22 cellular contexts compared by ENCODE assay signal in genomic region chr12:10554228-10554970, GRCh38. TPM values are rescaled to one million over a fixed set of nuclear protein-coding genes. Genes with fewer than 3 reads are reported as not detected.
DNase-seq lines count a peak whose midpoint lies in the region; ATAC-seq and TF ChIP-seq lines count a peak whose summit lies in the region.
"Had no signal": no experiment of that assay in that cellular context is flagged by ENCODE, and none has a peak within 500 bp of the region (broad histone marks: within the 10 kb centered on the region; RNA-seq: fewer than 3 reads in every experiment).

No MANE protein-coding gene starts in this region.

- H3K4me2 ChIP-seq in KMS-11, result peak overlapping the region; percentile 58

- H3K4me3 Mint-ChIP-seq in CD4-positive, alpha-beta T cell, result peak overlapping the region; percentile 46
- peak overlapping the region; percentile 90 for H3K4me3 Mint-ChIP-seq in natural killer cell
- no peak overlapping the region for H3K4me3 Mint-ChIP-seq in stimulated activated memory B cell treated with anti-CD40 and anti-IgM and Interleukin-4, amounts not matched to agents 10 μg/mL and 1 μg/mL and 100 μg/mL, for 72 hours
- H3K4me3 Mint-ChIP-seq: CD4-positive, alpha-beta memory T cell had no signal

- DNase-seq in CD4-positive, alpha-beta T cell, result no peak
- DNase-seq in amniotic epithelial cell (ENCODE audit: low read depth) (peak; percentile 4), natural killer cell (no peak)
- no peak for DNase-seq in activated CD4-positive, alpha-beta T cell treated with anti-CD3 and anti-CD28 coated beads for 48 hours
- DNase-seq: activated CD4-positive, alpha-beta T cell treated with anti-CD3 and anti-CD28 coated beads, Interleukin-2, amount 10 ng/mL, durations not matched to agents 7 days and 5 days; CD4-positive, alpha-beta memory T cell; DMS79 treated with DMSO at 0.1 percent for 48 hours; hippocampal formation; kidney; mesenchymal stem cell; NCI-H2029; SW 1271; transverse colon had no signal

- H3K4me1 Mint-ChIP-seq in CD4-positive, alpha-beta T cell (ENCODE audit: low read depth), result peaks cover 17% of the 10 kb centered on the region
- H3K4me1 Mint-ChIP-seq in natural killer cell, result peaks cover 52 to 59% of the 10 kb centered on the region in 2 donors
- H3K4me1 Mint-ChIP-seq in stimulated activated memory B cell treated with anti-CD40 and anti-IgM and Interleukin-4, amounts not matched to agents 10 μg/mL and 1 μg/mL and 100 μg/mL, for 72 hours, result no peaks in the 10 kb centered on the region

- no peak overlapping the region for H3K27ac ChIP-seq in CD4-positive, alpha-beta T cell (ENCODE audit: low read depth, low read length)
- peak overlapping the region; percentile 39; the same call in 1 of the 2 replicates for H3K27ac ChIP-seq in KMS-11
- H3K27ac ChIP-seq: HL-60, transverse colon had no signal

- peak overlapping the region; percentile 59 for H3K27ac Mint-ChIP-seq in CD4-positive, alpha-beta T cell
- peak overlapping the region; percentile 93 to 97 for H3K27ac Mint-ChIP-seq in natural killer cell
- no peak overlapping the region for H3K27ac Mint-ChIP-seq in stimulated activated memory B cell treated with anti-CD40 and anti-IgM and Interleukin-4, amounts not matched to agents 10 μg/mL and 1 μg/mL and 100 μg/mL, for 72 hours
- H3K27ac Mint-ChIP-seq: activated T-helper 2 cell treated with anti-CD3 and anti-CD28 coated beads, Interferon-gamma antibody, Interleukin-2, Interleukin-4, amounts not matched to agents 10 μg/mL and 5 μg/mL and 100 μg/mL, durations not matched to agents 14 hours and 24 hours and 36 hours; IgD-negative memory B cell had no signal

- ATAC-seq in CD4-positive, alpha-beta T cell (ENCODE audit: poor library complexity), result peak; percentile 43
- ATAC-seq in natural killer cell (peak; percentile 59 to 72 (median 59)), HG02678 (IDR thresholded peaks at IDR 0.05; ENCODE audit: unreplicated experiment) (no peak), HG02610 (IDR thresholded peaks at IDR 0.05; ENCODE audit: unreplicated experiment) (no peak)
- no peak for ATAC-seq in stimulated activated memory B cell treated with anti-CD40 and anti-IgM and Interleukin-4, amounts not matched to agents 10 μg/mL and 1 μg/mL and 100 μg/mL, for 72 hours
- ATAC-seq: Right ventricle myocardium inferior had no signal

- POLR2A ChIA-PET in CD4-positive, alpha-beta T cell (lab: Charles Lee), result interaction anchor here (0.6 to 1.3 kb wide), 2 partner anchors 59 to 346 kb away, joined by 3 read pairs; no protein-coding TSS in a partner anchor

- H3K9me3 ChIP-seq in CD4-positive, alpha-beta T cell (ENCODE audit: control insufficient read depth, low read length), result no peaks in the 10 kb centered on the region
- H3K9me3 ChIP-seq: HAP-1, transverse colon had no signal

- no peaks in the 10 kb centered on the region for H3K9me3 Mint-ChIP-seq in CD4-positive, alpha-beta T cell
- H3K9me3 Mint-ChIP-seq in natural killer cell, result peaks cover 2 to 4% of the 10 kb centered on the region in 2 donors
- peaks cover 3% of the 10 kb centered on the region for H3K9me3 Mint-ChIP-seq in stimulated activated memory B cell treated with anti-CD40 and anti-IgM and Interleukin-4, amounts not matched to agents 10 μg/mL and 1 μg/mL and 100 μg/mL, for 72 hours
- H3K9me3 Mint-ChIP-seq: activated T-helper 2 cell treated with anti-CD3 and anti-CD28 coated beads, Interferon-gamma antibody, Interleukin-2, Interleukin-4, amounts not matched to agents 10 μg/mL and 5 μg/mL and 100 μg/mL, durations not matched to agents 14 hours and 24 hours and 36 hours had no signal

- no peak overlapping the region for H3K9ac ChIP-seq in KMS-11

- CTCF ChIA-PET in CD4-positive, alpha-beta T cell (lab: Charles Lee), result interaction anchor here (0.7 kb wide), 1 partner anchor 8 kb away, joined by 3 read pairs; no protein-coding TSS in a partner anchor

- H3K27me3 ChIP-seq in CD4-positive, alpha-beta T cell (ENCODE audit: control insufficient read depth, insufficient read depth, low read length), result no peaks in the 10 kb centered on the region
- H3K27me3 ChIP-seq in KMS-11 (ENCODE audit: insufficient read depth, low read depth), result no peaks in the 10 kb centered on the region; the same call in 1 of the 2 replicates
- H3K27me3 ChIP-seq: transverse colon had no signal

- peaks cover 56% of the 10 kb centered on the region for H3K4me1 ChIP-seq in KMS-11 (ENCODE audit: low read depth, poor library complexity, severe bottlenecking)
- H3K4me1 ChIP-seq: HAP-1, transverse colon had no signal

- H2AFZ ChIP-seq in KMS-11 (ENCODE audit: low read depth), result no peak overlapping the region

- H3K36me3 Mint-ChIP-seq in CD4-positive, alpha-beta T cell (ENCODE audit: low read depth), result no peaks in the 10 kb centered on the region
- no peaks in the 10 kb centered on the region for H3K36me3 Mint-ChIP-seq in natural killer cell
- no peaks in the 10 kb centered on the region for H3K36me3 Mint-ChIP-seq in stimulated activated memory B cell treated with anti-CD40 and anti-IgM and Interleukin-4, amounts not matched to agents 10 μg/mL and 1 μg/mL and 100 μg/mL, for 72 hours
- H3K36me3 Mint-ChIP-seq: CD4-positive, alpha-beta memory T cell had no signal

- no peak overlapping the region for H3K4me3 ChIP-seq in KMS-11 (IDR thresholded peaks at IDR 0.05; ENCODE audit: insufficient read depth, low read depth, low read length)
- H3K4me3 ChIP-seq: HAP-1, transverse colon had no signal

- no peaks in the 10 kb centered on the region for H3K79me2 ChIP-seq in KMS-11 (ENCODE audit: insufficient read depth, low read depth)

- TF ChIP-seq CTCF in CD4-positive, alpha-beta T cell (IDR thresholded peaks at IDR 0.05), result no peak
- TF ChIP-seq CTCF in KMS-11 (conservative IDR thresholded peaks at IDR 0.05; ENCODE audit: low read depth, low read length), result no peak
- no peak for TF ChIP-seq CTCF in natural killer cell (IDR thresholded peaks at IDR 0.05)

- intact Hi-C loops in CD4-positive, alpha-beta T cell (cut with DNase I, micrococcal nuclease), result no loop called here
- intact Hi-C loops in natural killer cell (cut with micrococcal nuclease), result loop anchor here (5.0 kb wide), 1 partner anchor 57 kb away; no protein-coding TSS in a partner anchor

- no peaks in the 10 kb centered on the region for H4K20me1 ChIP-seq in KMS-11 (ENCODE audit: insufficient read depth)

- no peaks in the 10 kb centered on the region for H3K36me3 ChIP-seq in KMS-11 (ENCODE audit: insufficient read depth)
- H3K36me3 ChIP-seq: HAP-1, transverse colon had no signal

- H3K27me3 Mint-ChIP-seq in CD4-positive, alpha-beta T cell, result no peaks in the 10 kb centered on the region
- H3K27me3 Mint-ChIP-seq in natural killer cell (ENCODE audit: low read depth in 2 of 2), result no peaks in the 10 kb centered on the region
- H3K27me3 Mint-ChIP-seq in stimulated activated memory B cell treated with anti-CD40 and anti-IgM and Interleukin-4, amounts not matched to agents 10 μg/mL and 1 μg/mL and 100 μg/mL, for 72 hours, result peaks cover 6% of the 10 kb centered on the region

RNA-seq across cellular contexts. Expression of gene EIF2S3B, which starts 48.7 kb away (rescaled TPM):
- 1 to 10 TPM; 1.1 to 1.2 TPM for total RNA-seq in CD4-positive, alpha-beta T cell
- under 1 TPM in 1 of 3 donors, not detected in 2; 0.88 TPM for total RNA-seq in natural killer cell

RNA-seq across cellular contexts. Expression of gene MAGOHB, which starts 59.0 kb away (rescaled TPM):
- total RNA-seq in CD4-positive, alpha-beta T cell, result 1 to 10 TPM; 7.5 to 7.7 TPM
- 10 to 100 TPM; 13.0 to 16.3 (median 13.1) TPM for total RNA-seq in natural killer cell

Comparison
In these comparisons a context has a peak if more than half of its experiments do, and no peak if none do; other contexts are left out.
1. ATAC-seq: peak in CD4-positive, alpha-beta T cell (single experiment) and natural killer cell (3 of 3); none in HG02678 (single experiment), HG02610 (single experiment) and stimulated activated memory B cell treated with anti-CD40 and anti-IgM and Interleukin-4, amounts not matched to agents 10 μg/mL and 1 μg/mL and 100 μg/mL, for 72 hours (single experiment).